Comparison of ENCODE assay signal across 8 cellular contexts in the genomic region with DNA sequence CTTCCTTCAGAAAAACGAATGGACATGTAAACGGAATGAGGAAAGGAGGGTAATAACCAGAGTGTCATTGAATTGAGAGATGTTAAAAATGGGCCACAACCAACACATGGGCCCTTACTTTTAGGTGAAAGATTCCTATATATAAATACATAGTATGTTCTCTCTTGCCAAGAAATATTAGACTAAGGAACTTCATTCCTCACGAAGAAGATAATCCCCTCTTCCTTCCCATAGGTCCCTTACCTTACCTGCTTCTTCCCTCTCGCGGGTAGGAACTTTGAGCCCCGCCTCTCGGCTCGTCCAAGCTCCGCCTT. TPM values are rescaled to one million over a fixed set of nuclear protein-coding genes. Genes with fewer than 3 reads are reported as not detected.
DNase-seq lines count a peak whose midpoint lies in the region; ATAC-seq and TF ChIP-seq lines count a peak whose summit lies in the region.

No MANE protein-coding gene starts in this region.

- peak overlapping the region; percentile 82 to 97 (median 93) for H3K27ac Mint-ChIP-seq in naive thymus-derived CD8-positive, alpha-beta T cell

- CTCF ChIA-PET in BJ (lab: Yijun Ruan, JAX): interaction anchor here (0.8 to 1.0 kb wide), 2 partner anchors 12 to 14 kb away, joined by 4 read pairs; no protein-coding TSS in a partner anchor

- H3K9me3 Mint-ChIP-seq in naive thymus-derived CD8-positive, alpha-beta T cell: no peaks in the 10 kb centered on the region

- H3K4me1 ChIP-seq in ectodermal cell (ENCODE audit: control insufficient read depth, insufficient read depth, low read length): peaks cover 5% of the 10 kb centered on the region

- POLR2A ChIA-PET in BJ (lab: Charles Lee): interaction anchor here (0.6 kb wide), 1 partner anchor 64 kb away, joined by 4 read pairs; no protein-coding TSS in a partner anchor
- POLR2A ChIA-PET in naive thymus-derived CD8-positive, alpha-beta T cell (lab: Charles Lee): interaction anchor here (0.6 to 1.4 kb wide), 5 partner anchors 11 to 602 kb away, joined by 3 to 5 read pairs (median 4); a partner anchor contains a TSS

- peak overlapping the region; percentile 79 to 98 (median 94) for H3K4me3 Mint-ChIP-seq in naive thymus-derived CD8-positive, alpha-beta T cell

- H3K36me3 Mint-ChIP-seq in naive thymus-derived CD8-positive, alpha-beta T cell: peaks cover 0 to 3% (median 2%) of the 10 kb centered on the region in 3 donors

- no peak overlapping the region for H3K27ac ChIP-seq in ectodermal cell (ENCODE audit: insufficient read depth, low read depth, low read length, poor library complexity, severe bottlenecking)

- H3K27me3 ChIP-seq in BJ (ENCODE audit: control insufficient read depth, insufficient read depth, low read length): no peaks in the 10 kb centered on the region
- no peaks in the 10 kb centered on the region for H3K27me3 ChIP-seq in ectodermal cell (ENCODE audit: control insufficient read depth, insufficient read depth, low read length, poor library complexity, severe bottlenecking)

- no peak for TF ChIP-seq POLR2A in NB4 (IDR thresholded peaks at IDR 0.05; ENCODE audit: extremely low read depth, insufficient read length)

- no peak for DNase-seq in BJ (ENCODE audit: low read depth)
- no peak for DNase-seq in NB4 (ENCODE audit: low read depth)
- DNase-seq in naive thymus-derived CD8-positive, alpha-beta T cell: no peak
- DNase-seq in posterior vena cava (ENCODE audit: low spot score): no peak
- no peak for DNase-seq in NCI-H226
- DNase-seq in activated effector memory CD4-positive, alpha-beta T cell treated with anti-CD3 and anti-CD28 coated beads, Interleukin-2, amount 50 U/mL, for 16 hours: no peak
- DNase-seq in SKM-1 treated with dmso at 0.1 percent for 144 hours (lab: John Stamatoyannopoulos, UW; ENCODE audit: unreplicated experiment): no peak

- no peaks in the 10 kb centered on the region for H3K36me3 ChIP-seq in BJ (ENCODE audit: control insufficient read depth, insufficient read depth, low read length)
- no peaks in the 10 kb centered on the region for H3K36me3 ChIP-seq in ectodermal cell (ENCODE audit: control insufficient read depth, insufficient read depth, low read length)

- peak overlapping the region; percentile 82 for H3K4me3 ChIP-seq in BJ (ENCODE audit: low read depth, low read length)
- peak overlapping the region; percentile 91 for H3K4me3 ChIP-seq in NB4 (ENCODE audit: low read depth, low read length)
- H3K4me3 ChIP-seq in ectodermal cell (ENCODE audit: insufficient read depth, low read depth, low read length): peak overlapping the region; percentile 91

- no peak for ATAC-seq in naive thymus-derived CD8-positive, alpha-beta T cell

- 3 to 6% methylated on average over 9 of the region's 9 CpGs for WGBS in ectodermal cell, 2 experiments

- H3K27me3 Mint-ChIP-seq in naive thymus-derived CD8-positive, alpha-beta T cell: no peaks in the 10 kb centered on the region

- H3K4me1 Mint-ChIP-seq in naive thymus-derived CD8-positive, alpha-beta T cell: peaks cover 21 to 39% (median 35%) of the 10 kb centered on the region in 4 donors

- TF ChIP-seq CTCF in BJ (IDR thresholded peaks at IDR 0.05; ENCODE audit: insufficient read depth, low read depth, low read length) (no peak), NB4 (IDR thresholded peaks at IDR 0.05; ENCODE audit: low read depth, low read length) (no peak)

- H3K9me3 ChIP-seq in ectodermal cell (ENCODE audit: control insufficient read depth, low read length): no peaks in the 10 kb centered on the region

- intact Hi-C loops in posterior vena cava (cut with DNase I): no loop called here

RNA-seq across cellular contexts. Expression of a gene that starts 0.3 kb away (rescaled TPM):
- polyA plus RNA-seq in BJ (2011; rRNA removed): 4.4 and 5.5 TPM in 2 replicates
- 3.9 and 4.1 TPM in 2 replicates for polyA minus RNA-seq in BJ (2011; rRNA and poly(A)+ RNA removed)
- polyA plus RNA-seq in ectodermal cell (2013, experiment 1 of 4): 19.7 TPM
- 19.5 TPM for polyA plus RNA-seq in ectodermal cell (2013, experiment 2 of 4)
- polyA plus RNA-seq in ectodermal cell (2013, experiment 3 of 4): 14.8 TPM
- polyA plus RNA-seq in ectodermal cell (2013, experiment 4 of 4): 16.9 TPM
- 1 to 10 TPM; 9.4 to 9.5 TPM for total RNA-seq in naive thymus-derived CD8-positive, alpha-beta T cell
- 1 to 10 TPM; 5.1 to 8.4 (median 5.4) TPM for polyA plus RNA-seq in naive thymus-derived CD8-positive, alpha-beta T cell
- 1 to 10 TPM; 6.2 to 8.5 TPM for total RNA-seq in posterior vena cava

RNA-seq across cellular contexts. Expression of a gene that starts 0.7 kb away (rescaled TPM):
- 2.3 and 3.1 TPM in 2 replicates for polyA plus RNA-seq in BJ (2011; rRNA removed)
- polyA minus RNA-seq in BJ (2011; rRNA and poly(A)+ RNA removed): 1.5 and 2.4 TPM in 2 replicates
- polyA plus RNA-seq in ectodermal cell (2013, experiment 1 of 4): 0.96 TPM
- polyA plus RNA-seq in ectodermal cell (2013, experiment 2 of 4): 0.50 TPM
- not detected for polyA plus RNA-seq in ectodermal cell (2013, experiment 3 of 4)
- 0.36 TPM for polyA plus RNA-seq in ectodermal cell (2013, experiment 4 of 4)
- under 1 TPM; 0.42 to 0.96 TPM for total RNA-seq in naive thymus-derived CD8-positive, alpha-beta T cell
- under 1 TPM; 0.24 to 0.71 (median 0.54) TPM for polyA plus RNA-seq in naive thymus-derived CD8-positive, alpha-beta T cell
- total RNA-seq in posterior vena cava: 1 to 10 TPM in 1 of 2 donors, under 1 TPM in 1; 0.56 to 2.0 TPM
